Comparison of ENCODE assay signal across 18 cellular contexts in the genomic region with DNA sequence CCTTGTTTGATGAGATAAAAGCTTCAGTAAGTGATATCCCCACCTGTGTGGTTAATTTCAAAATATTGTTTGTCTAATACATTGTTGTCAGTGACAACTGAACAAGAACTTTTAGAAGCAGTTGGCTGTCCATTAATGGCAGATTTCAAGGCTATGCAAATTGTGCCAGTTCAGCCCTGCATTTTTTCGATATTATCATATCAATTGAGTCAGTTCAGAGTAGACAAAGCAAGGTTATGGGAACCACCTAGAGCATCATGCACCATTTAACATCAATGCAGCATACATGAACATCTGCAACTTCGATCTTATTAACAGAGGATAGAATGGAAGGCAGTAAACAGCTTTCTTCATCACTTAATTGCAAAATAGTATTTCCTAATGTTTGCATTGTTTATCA.
"Had no signal": no experiment of that assay in that cellular context is flagged by ENCODE, and none has a peak within 500 bp of the region (broad histone marks: within the 10 kb centered on the region; RNA-seq: fewer than 3 reads in every experiment).

No MANE protein-coding gene starts in this region.

- H3K4me1 ChIP-seq: adrenal gland, ascending aorta, breast epithelium, left lung, prostate gland had no signal

- H3K27me3 ChIP-seq: adrenal gland, ascending aorta, breast epithelium, hepatocyte, left lung, upper lobe of left lung had no signal

- H3K79me2 ChIP-seq: hepatocyte had no signal

- H3K27ac ChIP-seq: adrenal gland, ascending aorta, breast epithelium, hepatocyte, left lung, prostate gland, upper lobe of left lung, WERI-Rb-1 had no signal

- DNase-seq: activated CD4-positive, alpha-beta T cell treated with anti-CD3 and anti-CD28 coated beads for 1 hour; activated T-cell treated with anti-CD3 and anti-CD28 coated beads, Interleukin-2, amount 50 U/mL, for 1 hour; adrenal gland; effector memory CD4-positive, alpha-beta T cell; foreskin melanocyte; immature natural killer cell; left lung; naive B cell; stimulated activated CD4-positive, alpha-beta T cell treated with anti-CD3 and anti-CD28 coated beads, Interleukin-4, amount 100 ng/mL, for 1 hour; stimulated activated naive CD4-positive, alpha-beta T cell treated with Interleukin-2 at 50 U/mL for 16 hours; upper lobe of left lung; WERI-Rb-1 had no signal

- H3K4me2 ChIP-seq: hepatocyte had no signal

- H3K4me3 ChIP-seq: adrenal gland, ascending aorta, breast epithelium, hepatocyte, left lung, lung, prostate gland, upper lobe of left lung had no signal

- ATAC-seq: esophagus mucosa, left lung had no signal

- H3K36me3 ChIP-seq: adrenal gland, ascending aorta, breast epithelium, left lung, prostate gland, upper lobe of left lung, WERI-Rb-1 had no signal

- H3K9me3 ChIP-seq: adrenal gland, ascending aorta, breast epithelium, left lung, prostate gland had no signal

- H2AFZ ChIP-seq: hepatocyte had no signal
